Comparison of ENCODE assay signal across 8 cellular contexts in genomic region chr16:85689285-85689949, GRCh38. TPM values are rescaled to one million over a fixed set of nuclear protein-coding genes. Genes with fewer than 3 reads are reported as not detected.
DNase-seq lines count a peak whose midpoint lies in the region; ATAC-seq and TF ChIP-seq lines count a peak whose summit lies in the region.

No MANE protein-coding gene starts in this region.

- no peak overlapping the region for H3K23ac ChIP-seq in mesendoderm (ENCODE audit: low read length)

- DNase-seq in AG10803 (ENCODE audit: low read depth): no peak
- no peak for DNase-seq in HFF-Myc (ENCODE audit: extremely low read depth, low read depth)
- peak; percentile 3 for DNase-seq in astrocyte of the spinal cord (ENCODE audit: low read depth, low spot score)
- no peak for DNase-seq in mesendoderm
- no peak for DNase-seq in anterior cingulate cortex (lab: John Stamatoyannopoulos, UW)
- DNase-seq in foreskin melanocyte: no peak

- ATAC-seq in GM18520 (IDR thresholded peaks at IDR 0.05; ENCODE audit: unreplicated experiment) (no peak), HG03175 (IDR thresholded peaks at IDR 0.05; ENCODE audit: unreplicated experiment) (no peak)

- no peak overlapping the region for H4K5ac ChIP-seq in mesendoderm (ENCODE audit: low read length)

- H3K79me2 ChIP-seq in mesendoderm (ENCODE audit: control insufficient read depth, insufficient read depth, low read length): peaks cover 4% of the 10 kb centered on the region

- H3K36me3 ChIP-seq in mesendoderm (ENCODE audit: control insufficient read depth, insufficient read depth, low read length): no peaks in the 10 kb centered on the region

- H3K4ac ChIP-seq in mesendoderm (ENCODE audit: low read depth, low read length): no peak overlapping the region

- no peak overlapping the region for H3K27ac ChIP-seq in mesendoderm (ENCODE audit: low read depth, low read length)

- no peak for TF ChIP-seq CTCF in AG10803 (conservative IDR thresholded peaks at IDR 0.05; ENCODE audit: low read length)
- no peak for TF ChIP-seq CTCF in HFF-Myc (IDR thresholded peaks at IDR 0.05; ENCODE audit: low read depth, low read length, missing control alignments)
- no peak for TF ChIP-seq CTCF in astrocyte of the spinal cord (IDR thresholded peaks at IDR 0.05; ENCODE audit: low read depth, low read length)

- peaks cover 2% of the 10 kb centered on the region for H3K4me1 ChIP-seq in mesendoderm (ENCODE audit: control insufficient read depth, low read depth, low read length)

- no peak overlapping the region for H3K18ac ChIP-seq in mesendoderm (ENCODE audit: low read length)

- peak overlapping the region; percentile 31 for H3K4me2 ChIP-seq in mesendoderm (ENCODE audit: low read length)

- H2BK5ac ChIP-seq in mesendoderm (ENCODE audit: low read length): no peak overlapping the region

- H2BK120ac ChIP-seq in mesendoderm (ENCODE audit: low read depth, low read length): no peak overlapping the region

- no peak overlapping the region for H4K8ac ChIP-seq in mesendoderm (ENCODE audit: low read depth, low read length)

- in situ Hi-C loops in astrocyte of the spinal cord (cut with HindIII; ENCODE audit: low sequenced_read_pairs): no loop called here

- peak overlapping the region; percentile 53 for H3K4me3 ChIP-seq in AG10803 (ENCODE audit: low read length)
- H3K4me3 ChIP-seq in HFF-Myc (replicated peaks; ENCODE audit: low read depth, low read length): peak overlapping the region; percentile 37
- H3K4me3 ChIP-seq in astrocyte of the spinal cord (ENCODE audit: low read depth, low read length): peak overlapping the region; percentile 39
- H3K4me3 ChIP-seq in mesendoderm (ENCODE audit: low read length): no peak overlapping the region

- H3K56ac ChIP-seq in mesendoderm (ENCODE audit: low read length): peak overlapping the region; percentile 25

- no peak overlapping the region for H3K9ac ChIP-seq in mesendoderm (ENCODE audit: low read length)

- no peak overlapping the region for H2BK15ac ChIP-seq in mesendoderm (replicated peaks; ENCODE audit: low read depth)

- no peaks in the 10 kb centered on the region for H3K27me3 ChIP-seq in mesendoderm (ENCODE audit: insufficient read depth, low read length, poor library complexity)

- WGBS in mesendoderm (ENCODE audit: extremely low coverage, insufficient coverage, low lambda C conversion rate): no CpG with 5 or more reads among the region's 27 CpGs

- H2AK5ac ChIP-seq in mesendoderm (ENCODE audit: low read length): no peak overlapping the region

- peaks cover 6% of the 10 kb centered on the region for H3K79me1 ChIP-seq in mesendoderm (ENCODE audit: low read length)

RNA-seq across cellular contexts. Expression of gene GINS2, which starts 0.7 kb away (rescaled TPM):
- polyA plus RNA-seq in mesendoderm (2013, experiment 1 of 2): 37.8 TPM
- polyA plus RNA-seq in mesendoderm (2013, experiment 2 of 2): 38.6 TPM
